Comparison of ENCODE assay signal across 8 cellular contexts in genomic region chr3:48897401-48898376, GRCh38. TPM values are rescaled to one million over a fixed set of nuclear protein-coding genes. Genes with fewer than 3 reads are reported as not detected.
A peak's percentile ranks its signal among the peaks of the same experiment; 100 is the strongest.
DNase-seq lines count a peak whose midpoint lies in the region; TF ChIP-seq lines count a peak whose summit lies in the region.

No MANE protein-coding gene starts in this region.

- DNase-seq in GM12865 (ENCODE audit: low read depth) (peak; percentile 14), tibial artery (no peak), GM13976 (ENCODE audit: low spot score) (no peak), AG08395 (ENCODE audit: low spot score) (no peak), hepatic stellate cell (ENCODE audit: low spot score) (no peak)

- 14% methylated on average over 17 of the region's 17 CpGs for WGBS in liver

- H3K27me3 Mint-ChIP-seq in brain, result no peaks in the 10 kb centered on the region

- peak overlapping the region; percentile 86 to 90 (median 88) for H3K4me3 Mint-ChIP-seq in brain

- H3K36me3 ChIP-seq in HUES48 (ENCODE audit: control insufficient read depth, insufficient read depth, low read length) (no peaks in the 10 kb centered on the region), liver (ENCODE audit: control insufficient read depth in 4 of 4, insufficient read depth in 3 of 4, low read depth in 1 of 4, low read length in 3 of 4) (peaks cover 0 to under 1% (median 0%) of the 10 kb centered on the region in 4 donors), tibial artery (no peaks in the 10 kb centered on the region)

- H3K9me3 Mint-ChIP-seq in brain, result peaks cover 0 to 6% (median 0%) of the 10 kb centered on the region in 5 experiments

- H3K4me1 ChIP-seq in HUES48 (ENCODE audit: control insufficient read depth, insufficient read depth, low read length) (peaks cover 7% of the 10 kb centered on the region; the same call in 1 of the 2 replicates), liver (ENCODE audit: control insufficient read depth in 4 of 4, insufficient read depth in 4 of 4, low read length in 3 of 4) (peaks cover 3 to 28% (median 14%) of the 10 kb centered on the region in 4 donors), tibial artery (peaks cover 6 to 12% (median 10%) of the 10 kb centered on the region in 4 donors)

- no peaks in the 10 kb centered on the region for H3K36me3 Mint-ChIP-seq in brain

- H3K9ac ChIP-seq in HUES48 (ENCODE audit: low read depth, low read length) (no peak overlapping the region), liver (ENCODE audit: low read depth in 1 of 2, low read length in 2 of 2) (peak overlapping the region; percentile 50 to 78)

- H3K27me3 ChIP-seq in HUES48 (ENCODE audit: control insufficient read depth, insufficient read depth, low read length), result no peaks in the 10 kb centered on the region
- H3K27me3 ChIP-seq in liver (ENCODE audit: control insufficient read depth in 4 of 4, insufficient read depth in 4 of 4, low read length in 3 of 4), result no peaks in the 10 kb centered on the region
- no peaks in the 10 kb centered on the region for H3K27me3 ChIP-seq in tibial artery

- H3K27ac ChIP-seq in HUES48 (ENCODE audit: low read depth, low read length) (no peak overlapping the region), liver (ENCODE audit: low read depth in 1 of 2, low read length in 2 of 2) (peak overlapping the region; percentile 62 to 80), tibial artery (peak overlapping the region; percentile 62 to 64)

- peaks cover 18% of the 10 kb centered on the region for H3K4me1 Mint-ChIP-seq in brain

- H3K27ac Mint-ChIP-seq in brain, result peak overlapping the region; percentile 27 to 88 (median 48)

- in situ Hi-C loops in GM13976 (cut with MboI; ENCODE audit: low sequenced_read_pairs, unreplicated experiment), result no loop called here

- TF ChIP-seq RAD21 in liver (IDR thresholded peaks at IDR 0.05), result no peak

- intact Hi-C loops in tibial artery (cut with DNase I; ENCODE audit: low total_unique reads), result no loop called here

- H3K4me3 ChIP-seq in GM12865 (ENCODE audit: low read depth, low read length) (peak overlapping the region; percentile 79), HUES48 (ENCODE audit: low read depth, low read length) (peak overlapping the region; percentile 78), liver (ENCODE audit: low read depth in 1 of 3, low read length in 3 of 3) (peak overlapping the region; percentile 86 to 92 (median 89)), tibial artery (peak overlapping the region; percentile 59 to 87)

- no peaks in the 10 kb centered on the region for H3K9me3 ChIP-seq in HUES48 (ENCODE audit: control insufficient read depth, insufficient read depth, low read length)
- H3K9me3 ChIP-seq in liver (ENCODE audit: control insufficient read depth in 4 of 4, low read length in 3 of 4), result no peaks in the 10 kb centered on the region
- H3K9me3 ChIP-seq in tibial artery, result no peaks in the 10 kb centered on the region

- TF ChIP-seq CTCF in GM12865 (IDR thresholded peaks at IDR 0.05; ENCODE audit: insufficient read depth, low read depth, low read length, missing control alignments), result no peak
- TF ChIP-seq CTCF in brain (conservative IDR thresholded peaks at IDR 0.05), result no peak
- no peak for TF ChIP-seq CTCF in liver (IDR thresholded peaks at IDR 0.05; ENCODE audit: low read depth, low read length, missing input control)
- TF ChIP-seq CTCF in tibial artery (IDR thresholded peaks at IDR 0.05), result no peak
- TF ChIP-seq CTCF in GM13976 (IDR thresholded peaks at IDR 0.05; ENCODE audit: borderline replicate concordance, control extremely low read depth, extremely low read depth, insufficient read depth, missing control alignments), result no peak

TF ChIP-seq in liver, 16 proteins besides CTCF, POLR2A, EP300 and RAD21:
- peak in 1 of 2 donors; percentile 56 for TF ChIP-seq HNF4A (conservative IDR thresholded peaks at IDR 0.05)
- no peak for TF ChIP-seq YY1 (IDR thresholded peaks at IDR 0.05)
- TF ChIP-seq SP1 (IDR thresholded peaks at IDR 0.05), result no peak
- no peak for TF ChIP-seq FOXA2 (IDR thresholded peaks at IDR 0.05)
- TF ChIP-seq RXRA (IDR thresholded peaks at IDR 0.05), result peak in 1 of 2 donors; percentile 16
- no peak for TF ChIP-seq FOXA1 (IDR thresholded peaks at IDR 0.05)

RNA-seq across cellular contexts. Expression of gene SLC25A20, which starts 1.0 kb away (rescaled TPM):
- polyA plus RNA-seq in brain (ENCODE audit: insufficient read depth, low read depth, low replicate concordance), result 11.0 TPM
- 100 to 1,000 TPM in 1 of 2 donors, 10 to 100 TPM in 1; 36.9 to 223 TPM for total RNA-seq in liver
- 100 to 1,000 TPM in 1 of 2 donors, 10 to 100 TPM in 1; 55.9 to 117 TPM for polyA plus RNA-seq in liver

RNA-seq across cellular contexts. Expression of gene ARIH2, which starts 21.0 kb away (rescaled TPM):
- 29.7 TPM for polyA plus RNA-seq in brain (ENCODE audit: insufficient read depth, low read depth, low replicate concordance)
- 10 to 100 TPM; 36.2 to 63.5 TPM for total RNA-seq in liver
- 10 to 100 TPM; 24.8 to 25.9 TPM for polyA plus RNA-seq in liver

RNA-seq across cellular contexts. Expression of gene PRKAR2A, which starts 50.0 kb away (rescaled TPM):
- polyA plus RNA-seq in brain (ENCODE audit: insufficient read depth, low read depth, low replicate concordance), result 11.8 TPM
- total RNA-seq in liver, result 10 to 100 TPM; 14.9 to 28.5 TPM
- polyA plus RNA-seq in liver, result 10 to 100 TPM; 12.1 to 12.8 TPM
